In the genomic region with DNA sequence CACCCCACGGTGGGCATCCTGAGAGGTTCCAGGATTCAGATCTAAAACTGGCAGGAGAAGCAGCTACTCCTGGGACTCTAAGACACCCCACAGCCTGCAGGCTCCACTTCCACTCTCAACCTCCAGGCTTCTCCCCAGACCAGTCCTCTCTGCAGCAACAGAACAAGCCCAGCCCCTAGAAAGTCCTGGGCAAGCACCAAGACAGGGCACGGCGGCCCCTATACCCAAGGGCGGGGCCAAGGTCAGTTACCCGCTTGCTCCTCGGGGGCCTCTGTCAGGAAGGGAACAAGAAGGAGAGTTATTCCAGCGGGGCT, we compare ENCODE assay signal across 9 cellular contexts.
DNase-seq lines count a peak whose midpoint lies in the region; ATAC-seq and TF ChIP-seq lines count a peak whose summit lies in the region.
"Had no signal": no experiment of that assay in that cellular context is flagged by ENCODE, and none has a peak within 500 bp of the region (broad histone marks: within the 10 kb centered on the region; RNA-seq: fewer than 3 reads in every experiment).

No MANE protein-coding gene starts in this region.

- H3K4me3 ChIP-seq in RWPE2 (ENCODE audit: severe bottlenecking) (no peak overlapping the region), left ventricle myocardium inferior (no peak overlapping the region), testis (no peak overlapping the region)

- H3K27me3 ChIP-seq in RWPE2 (ENCODE audit: insufficient read depth, poor library complexity, severe bottlenecking) = no peaks in the 10 kb centered on the region
- H3K27me3 ChIP-seq in left ventricle myocardium inferior (ENCODE audit: low read depth) = no peaks in the 10 kb centered on the region
- H3K27me3 ChIP-seq in testis = no peaks in the 10 kb centered on the region
- H3K27me3 ChIP-seq: BE2C had no signal

- no peak for TF ChIP-seq POLR2A in testis (IDR thresholded peaks at IDR 0.05)

- ATAC-seq in Right ventricle myocardium superior (ENCODE audit: poor library complexity) (peak; percentile 8), RWPE2 (ENCODE audit: low read depth) (0 out of 3 replicates have a peak, but pooled peaks have one; percentile 21), GM18498 (IDR thresholded peaks at IDR 0.05; ENCODE audit: unreplicated experiment) (no peak)

- 68 to 70% methylated on average over 6 to 7 of the region's 7 CpGs for WGBS in testis, 2 donors

- H3K27ac ChIP-seq in RWPE2 (ENCODE audit: poor library complexity, severe bottlenecking) = no peak overlapping the region
- no peak overlapping the region for H3K27ac ChIP-seq in left ventricle myocardium inferior (replicated peaks)
- no peak overlapping the region for H3K27ac ChIP-seq in testis

- DNase-seq in Right ventricle myocardium superior (no peak), cardiac septum (ENCODE audit: low spot score) (no peak), RWPE2 (ENCODE audit: low spot score) (no peak), left ventricle myocardium inferior (no peak), testis (no peak), HT-29 (ENCODE audit: low spot score) (no peak), kidney tubule cell (ENCODE audit: low spot score) (no peak)

- TF ChIP-seq CTCF in RWPE2 (IDR thresholded peaks at IDR 0.05; ENCODE audit: poor library complexity, severe bottlenecking) (peak; percentile 57), left ventricle myocardium inferior (IDR thresholded peaks at IDR 0.05; ENCODE audit: borderline replicate concordance) (peak; percentile 40), testis (IDR thresholded peaks at IDR 0.05) (peak in 2 of 3 experiments; percentile 0 to 47)

- no peaks in the 10 kb centered on the region for H3K9me3 ChIP-seq in RWPE2 (ENCODE audit: severe bottlenecking)
- H3K9me3 ChIP-seq in left ventricle myocardium inferior (replicated peaks) = no peaks in the 10 kb centered on the region
- no peaks in the 10 kb centered on the region for H3K9me3 ChIP-seq in testis
- H3K9me3 ChIP-seq: BE2C had no signal

- H3K36me3 ChIP-seq in RWPE2 (ENCODE audit: low read depth) = peaks cover 37% of the 10 kb centered on the region
- peaks cover 78% of the 10 kb centered on the region for H3K36me3 ChIP-seq in left ventricle myocardium inferior
- H3K36me3 ChIP-seq in testis (ENCODE audit: low read depth, missing control alignments) = no peaks in the 10 kb centered on the region
- H3K36me3 ChIP-seq: BE2C had no signal

- H3K4me1 ChIP-seq in RWPE2 (ENCODE audit: insufficient read depth, poor library complexity, severe bottlenecking) (no peaks in the 10 kb centered on the region), left ventricle myocardium inferior (peaks cover 31% of the 10 kb centered on the region), testis (no peaks in the 10 kb centered on the region)

- intact Hi-C loops in Right ventricle myocardium superior (cut with DNase I) = no loop called here
- intact Hi-C loops in cardiac septum (cut with DNase I) = loop anchor here (2.0 to 10.0 kb wide), 2 partner anchors 153 to 393 kb away; partner anchors contain the start of genes NEK8 and TLCD1
- intact Hi-C loops in left ventricle myocardium inferior (cut with micrococcal nuclease) = no loop called here
- intact Hi-C loops in testis (cut with DNase I; ENCODE audit: low total_unique reads) = no loop called here
